In genomic region chr5:133054697-133055471, GRCh38 we compare ENCODE assay signal across 15 cellular contexts. TPM values are rescaled to one million over a fixed set of nuclear protein-coding genes. Genes with fewer than 3 reads are reported as not detected.
DNase-seq lines count a peak whose midpoint lies in the region; ATAC-seq and TF ChIP-seq lines count a peak whose summit lies in the region.
"Had no signal": no experiment of that assay in that cellular context is flagged by ENCODE, and none has a peak within 500 bp of the region (broad histone marks: within the 10 kb centered on the region; RNA-seq: fewer than 3 reads in every experiment).

No MANE protein-coding gene starts in this region.

- peaks cover 68% of the 10 kb centered on the region for H4K20me1 ChIP-seq in GM23338 (replicated peaks; ENCODE audit: insufficient read depth)

- intact Hi-C loops in activated CD8-positive, alpha-beta T cell treated with anti-CD3 and anti-CD28 coated beads for 36 hours (cut with micrococcal nuclease) = no loop called here

- H3K4me3 ChIP-seq in CD4-positive, CD25-positive, alpha-beta regulatory T cell (ENCODE audit: low read depth, low read length) = peak overlapping the region; percentile 13
- peak overlapping the region; percentile 72; the same call in 1 of the 2 replicates for H3K4me3 ChIP-seq in GM23338
- H3K4me3 ChIP-seq: heart left ventricle, suprapubic skin had no signal

- no peaks in the 10 kb centered on the region for H3K27me3 ChIP-seq in CD4-positive, CD25-positive, alpha-beta regulatory T cell (ENCODE audit: control insufficient read depth, insufficient read depth, low read length)
- H3K27me3 ChIP-seq in GM23338 (ENCODE audit: insufficient read depth) = no peaks in the 10 kb centered on the region
- H3K27me3 ChIP-seq: brain microvascular endothelial cell, heart left ventricle, suprapubic skin had no signal

- no peaks in the 10 kb centered on the region for H3K9me3 Mint-ChIP-seq in CD4-positive, CD25-positive, alpha-beta regulatory T cell
- no peaks in the 10 kb centered on the region for H3K9me3 Mint-ChIP-seq in GM23338
- no peaks in the 10 kb centered on the region for H3K9me3 Mint-ChIP-seq in activated CD8-positive, alpha-beta T cell treated with anti-CD3 and anti-CD28 coated beads for 36 hours
- no peaks in the 10 kb centered on the region for H3K9me3 Mint-ChIP-seq in naive B cell

- H3K27ac ChIP-seq in CD4-positive, CD25-positive, alpha-beta regulatory T cell (ENCODE audit: insufficient read depth, low read length, poor library complexity, severe bottlenecking) = no peak overlapping the region
- H3K27ac ChIP-seq in GM23338 (ENCODE audit: low read depth) = no peak overlapping the region
- H3K27ac ChIP-seq: brain microvascular endothelial cell, heart left ventricle, suprapubic skin had no signal

- H3K4me1 ChIP-seq in CD4-positive, CD25-positive, alpha-beta regulatory T cell (ENCODE audit: control insufficient read depth, insufficient read depth, low read length, poor library complexity, severe bottlenecking) = peaks cover 52% of the 10 kb centered on the region
- H3K4me1 ChIP-seq in GM23338 (ENCODE audit: insufficient read depth) = peaks cover 20% of the 10 kb centered on the region

- peaks cover 5% of the 10 kb centered on the region for H3K36me3 Mint-ChIP-seq in CD4-positive, CD25-positive, alpha-beta regulatory T cell
- H3K36me3 Mint-ChIP-seq in GM23338 (ENCODE audit: low read depth) (peaks cover 29% of the 10 kb centered on the region), naive B cell (no peaks in the 10 kb centered on the region)
- H3K36me3 Mint-ChIP-seq in activated CD8-positive, alpha-beta T cell treated with anti-CD3 and anti-CD28 coated beads for 36 hours (ENCODE audit: low read depth) = peaks cover 33% of the 10 kb centered on the region

- H3K4me2 ChIP-seq in GM23338 = peak overlapping the region; percentile 88; the same call in 1 of the 2 replicates

- POLR2A ChIA-PET in activated CD8-positive, alpha-beta T cell treated with anti-CD3 and anti-CD28 coated beads for 36 hours (lab: Charles Lee) = interaction anchor here (1.8 kb wide), 1 partner anchor 15 kb away, joined by 7 read pairs; no protein-coding TSS in a partner anchor

- peaks cover 4% of the 10 kb centered on the region for H3K27me3 Mint-ChIP-seq in CD4-positive, CD25-positive, alpha-beta regulatory T cell
- H3K27me3 Mint-ChIP-seq in GM23338 (ENCODE audit: insufficient read depth, low read depth, poor library complexity) = peaks cover 9% of the 10 kb centered on the region
- no peaks in the 10 kb centered on the region for H3K27me3 Mint-ChIP-seq in activated CD8-positive, alpha-beta T cell treated with anti-CD3 and anti-CD28 coated beads for 36 hours
- H3K27me3 Mint-ChIP-seq in naive B cell = no peaks in the 10 kb centered on the region

- H2AFZ ChIP-seq in GM23338 = no peak overlapping the region

- no peak for ATAC-seq in CD4-positive, CD25-positive, alpha-beta regulatory T cell (ENCODE audit: low read depth in 2 of 2)
- ATAC-seq in GM23338 (no peak), naive B cell (ENCODE audit: low read depth in 2 of 2) (no peak)
- ATAC-seq in activated CD8-positive, alpha-beta T cell treated with anti-CD3 and anti-CD28 coated beads for 36 hours = no peak
- ATAC-seq: heart left ventricle had no signal

- no peaks in the 10 kb centered on the region for H3K36me3 ChIP-seq in CD4-positive, CD25-positive, alpha-beta regulatory T cell (ENCODE audit: control insufficient read depth, insufficient read depth, low read length)
- H3K36me3 ChIP-seq in GM23338 (ENCODE audit: insufficient read depth) = no peaks in the 10 kb centered on the region
- H3K36me3 ChIP-seq: brain microvascular endothelial cell, suprapubic skin had no signal

- H3K9me3 ChIP-seq in CD4-positive, CD25-positive, alpha-beta regulatory T cell (ENCODE audit: control insufficient read depth in 2 of 2, low read length in 2 of 2) = no peaks in the 10 kb centered on the region
- H3K9me3 ChIP-seq: heart left ventricle, suprapubic skin had no signal

- peak overlapping the region in 1 of 3 donors; percentile 77 for H3K27ac Mint-ChIP-seq in CD4-positive, CD25-positive, alpha-beta regulatory T cell
- H3K27ac Mint-ChIP-seq in GM23338 (no peak overlapping the region), naive B cell (peak overlapping the region in 5 of 6 donors; percentile 33 to 82 (median 71))
- peak overlapping the region; percentile 46 for H3K27ac Mint-ChIP-seq in activated CD8-positive, alpha-beta T cell treated with anti-CD3 and anti-CD28 coated beads for 36 hours

- H3K9me2 ChIP-seq in GM23338 (ENCODE audit: insufficient read depth) = no peaks in the 10 kb centered on the region

- peak overlapping the region; percentile 60 to 85 (median 77) for H3K4me3 Mint-ChIP-seq in CD4-positive, CD25-positive, alpha-beta regulatory T cell
- H3K4me3 Mint-ChIP-seq in GM23338 (peak overlapping the region; percentile 94), naive B cell (peak overlapping the region; percentile 26 to 98 (median 76))
- peak overlapping the region; percentile 35 for H3K4me3 Mint-ChIP-seq in activated CD8-positive, alpha-beta T cell treated with anti-CD3 and anti-CD28 coated beads for 36 hours

- DNase-seq in CD4-positive, CD25-positive, alpha-beta regulatory T cell = no peak
- DNase-seq in GM23338 (ENCODE audit: low spot score) (no peak), naive B cell (no peak), NCI-H1694 treated with DMSO at 0.1 percent for 48 hours (lab: John Stamatoyannopoulos, UW) (no peak), DMS79 (lab: John Stamatoyannopoulos, UW) (no peak), NCI-H2081 treated with DMSO at 0.1 percent for 48 hours (lab: John Stamatoyannopoulos, UW) (no peak)
- no peak for DNase-seq in activated CD8-positive, alpha-beta T cell treated with anti-CD3 and anti-CD28 coated beads for 36 hours
- DNase-seq in stimulated activated naive CD4-positive, alpha-beta T cell treated with Interleukin-2 at 50 U/mL for 16 hours (lab: John Stamatoyannopoulos, UW) = no peak
- DNase-seq: activated CD4-positive, alpha-beta T cell treated with anti-CD3 and anti-CD28 coated beads, Interleukin-2, amount 50 U/mL, for 1 hour; activated gamma-delta T cell treated with Interleukin-2 at 50 U/mL for 16 hours; brain microvascular endothelial cell; heart left ventricle; MM.1S; NCI-H2029 treated with DMSO at 0.1 percent for 48 hours had no signal

- CTCF ChIA-PET in activated CD8-positive, alpha-beta T cell treated with anti-CD3 and anti-CD28 coated beads for 36 hours (lab: Charles Lee) = no interaction called here

- H3F3A ChIP-seq in GM23338 (replicated peaks; ENCODE audit: low read depth) = peaks cover 7% of the 10 kb centered on the region; the same call in 1 of the 2 replicates

- TF ChIP-seq CTCF in GM23338 (conservative IDR thresholded peaks at IDR 0.05; ENCODE audit: low read depth in 2 of 2) = no peak
- no peak for TF ChIP-seq CTCF in activated CD8-positive, alpha-beta T cell treated with anti-CD3 and anti-CD28 coated beads for 36 hours (IDR thresholded peaks at IDR 0.05)

- peaks cover 35 to 76% (median 49%) of the 10 kb centered on the region in 4 donors for H3K4me1 Mint-ChIP-seq in CD4-positive, CD25-positive, alpha-beta regulatory T cell
- H3K4me1 Mint-ChIP-seq in GM23338 = peaks cover 35% of the 10 kb centered on the region
- peaks cover 56% of the 10 kb centered on the region for H3K4me1 Mint-ChIP-seq in activated CD8-positive, alpha-beta T cell treated with anti-CD3 and anti-CD28 coated beads for 36 hours (ENCODE audit: low read depth)
- H3K4me1 Mint-ChIP-seq in naive B cell = peaks cover 52 to 82% (median 67%) of the 10 kb centered on the region in 3 donors

- peaks cover 80% of the 10 kb centered on the region for H3K79me2 ChIP-seq in GM23338 (replicated peaks; ENCODE audit: insufficient read depth)

RNA-seq across cellular contexts. Expression of gene HSPA4, which starts 3.1 kb away (rescaled TPM):
- total RNA-seq in CD4-positive, CD25-positive, alpha-beta regulatory T cell = 47.9 TPM
- polyA plus RNA-seq in CD4-positive, CD25-positive, alpha-beta regulatory T cell = 10 to 100 TPM; 32.8 to 39.0 (median 36.0) TPM
- 340 and 371 TPM in 2 replicates for total RNA-seq in GM23338 (2014; rRNA removed; shearing (Covaris generic))
- polyA plus RNA-seq in GM23338 (2016; fragmentation: Nextera tagmentation; extraction: Ambion mirVana) (288 and 343 TPM in 2 replicates), naive B cell (ENCODE audit: low read depth in 6 of 6) (100 to 1,000 TPM in 2 of 6 donors, 10 to 100 TPM in 4; 92.4 to 113 (median 96.2) TPM)
- total RNA-seq in activated CD8-positive, alpha-beta T cell treated with anti-CD3 and anti-CD28 coated beads for 36 hours = 100 to 1,000 TPM; 229 to 232 TPM

RNA-seq across cellular contexts. Expression of gene ZCCHC10, which starts 28.5 kb away (rescaled TPM):
- 20.0 TPM for total RNA-seq in CD4-positive, CD25-positive, alpha-beta regulatory T cell
- 10 to 100 TPM; 38.7 to 54.0 (median 44.4) TPM for polyA plus RNA-seq in CD4-positive, CD25-positive, alpha-beta regulatory T cell
- 25.3 and 29.2 TPM in 2 replicates for total RNA-seq in GM23338 (2014; rRNA removed; shearing (Covaris generic))
- polyA plus RNA-seq in GM23338 (2016; fragmentation: Nextera tagmentation; extraction: Ambion mirVana) (86.0 and 90.1 TPM in 2 replicates), naive B cell (ENCODE audit: low read depth in 6 of 6) (100 to 1,000 TPM in 5 of 6 donors, 10 to 100 TPM in 1; 87.0 to 209 (median 123) TPM)
- total RNA-seq in activated CD8-positive, alpha-beta T cell treated with anti-CD3 and anti-CD28 coated beads for 36 hours = 10 to 100 TPM; 27.0 to 31.1 TPM

Comparison
In these comparisons a context has a peak if more than half of its experiments do, and no peak if none do; other contexts are left out.
1. H3K4me3 Mint-ChIP-seq: peak in every context shown above with its lines; median percentile 94 in GM23338; 77 in CD4-positive, CD25-positive, alpha-beta regulatory T cell; 76 in naive B cell; 35 in activated CD8-positive, alpha-beta T cell treated with anti-CD3 and anti-CD28 coated beads for 36 hours.